8 cellular contexts compared by ENCODE assay signal in the genomic region with DNA sequence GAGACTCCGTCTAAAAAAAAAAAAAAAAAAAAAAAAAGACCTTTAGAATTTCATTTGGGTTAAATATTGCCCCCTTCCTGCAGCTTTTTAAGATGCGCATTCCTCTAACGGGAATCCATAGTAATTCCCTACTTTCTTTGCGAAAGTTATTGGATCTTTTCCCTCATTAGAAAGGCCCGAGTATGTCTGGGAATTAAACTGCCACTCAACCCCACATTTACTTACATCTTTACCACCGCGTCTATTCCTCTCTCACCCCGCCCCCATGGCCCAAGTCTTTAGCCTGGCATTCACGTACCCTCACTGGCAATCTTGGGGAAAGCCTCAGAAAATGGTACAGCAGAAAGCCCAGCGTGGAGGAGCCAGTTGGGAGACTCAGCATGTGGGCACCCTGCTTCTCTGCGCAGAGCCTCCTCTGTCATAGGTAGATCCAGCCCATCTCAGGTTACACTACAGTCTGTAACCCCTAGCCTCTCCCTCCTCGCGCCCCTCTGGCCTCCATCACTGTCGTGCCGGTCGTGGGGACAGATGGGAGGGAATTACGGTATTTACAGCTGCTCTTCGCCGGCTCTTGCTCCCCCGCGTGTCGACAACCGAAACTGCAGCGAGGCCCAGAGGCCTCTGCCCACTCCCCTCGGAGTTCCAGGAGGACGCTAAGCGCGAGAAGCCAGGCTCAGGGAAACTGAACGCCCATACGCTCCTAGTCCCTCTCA. TPM values are rescaled to one million over a fixed set of nuclear protein-coding genes. Genes with fewer than 3 reads are reported as not detected.
A peak's percentile ranks its signal among the peaks of the same experiment; 100 is the strongest.
DNase-seq lines count a peak whose midpoint lies in the region; ATAC-seq and TF ChIP-seq lines count a peak whose summit lies in the region.

No MANE protein-coding gene starts in this region.

- H3K27me3 ChIP-seq in GM23248 (replicated peaks; ENCODE audit: insufficient read depth) (no peaks in the 10 kb centered on the region), Panc1 (ENCODE audit: control insufficient read depth, insufficient read depth, low read length) (0 out of 2 replicates have a peak, but pooled peaks cover 2% of the 10 kb centered on the region), stomach (no peaks in the 10 kb centered on the region)

- in situ Hi-C loops in GM23248 (cut with MboI) (loop anchor here (10.0 kb wide), 1 partner anchor 170 kb away; no protein-coding TSS in a partner anchor), Panc1 (cut with HindIII; ENCODE audit: low pct_unique_long_range_greater_than_20kb, low sequenced_read_pairs) (no loop called here)

- H3F3A ChIP-seq in GM23248 (ENCODE audit: insufficient read depth) = no peaks in the 10 kb centered on the region

- ATAC-seq in Panc1 (peak; percentile 72), HG03175 (IDR thresholded peaks at IDR 0.05; ENCODE audit: unreplicated experiment) (no peak)
- peak; percentile 87 to 93 for ATAC-seq in natural killer cell treated with Interleukin-12 subunit alpha and Interleukin-12 subunit beta and Interleukin-15 and Interleukin-18, amount 100 ng/mL, for 72 hours

- peak; percentile 90 for TF ChIP-seq CTCF in AG09319 (IDR thresholded peaks at IDR 0.05; ENCODE audit: low read depth, low read length)
- no peak for TF ChIP-seq CTCF in Panc1 (IDR thresholded peaks at IDR 0.05)
- peak; percentile 82 for TF ChIP-seq CTCF in foreskin fibroblast (IDR thresholded peaks at IDR 0.05; ENCODE audit: low read depth, low read length)
- TF ChIP-seq CTCF in stomach (IDR thresholded peaks at IDR 0.05) = peak in 5 of 7 experiments; percentile 74 to 93 (median 81)

- H3K36me3 Mint-ChIP-seq in natural killer cell treated with Interleukin-12 subunit alpha and Interleukin-12 subunit beta and Interleukin-15 and Interleukin-18, amount 100 ng/mL, for 72 hours = peaks cover 6% of the 10 kb centered on the region

- H3K9me2 ChIP-seq in GM23248 (ENCODE audit: insufficient read depth) = no peaks in the 10 kb centered on the region

- no peaks in the 10 kb centered on the region for H3K27me3 Mint-ChIP-seq in natural killer cell treated with Interleukin-12 subunit alpha and Interleukin-12 subunit beta and Interleukin-15 and Interleukin-18, amount 100 ng/mL, for 72 hours

- peak overlapping the region; percentile 83 for H2AFZ ChIP-seq in GM23248

- no peak for TF ChIP-seq POLR2A in stomach (IDR thresholded peaks at IDR 0.05)

- intact Hi-C loops in Panc1 (cut with micrococcal nuclease; ENCODE audit: unreplicated experiment) (no loop called here), stomach (cut with DNase I; ENCODE audit: low total_unique reads) (loop anchor here (5.0 to 10.0 kb wide), 2 partner anchors 50 to 173 kb away; no protein-coding TSS in a partner anchor)

- POLR2A ChIA-PET in Panc1 (lab: Charles Lee) = no interaction called here

- peak overlapping the region; percentile 79 for H3K4me3 Mint-ChIP-seq in natural killer cell treated with Interleukin-12 subunit alpha and Interleukin-12 subunit beta and Interleukin-15 and Interleukin-18, amount 100 ng/mL, for 72 hours

- H3K36me3 ChIP-seq in GM23248 (ENCODE audit: low read depth) (no peaks in the 10 kb centered on the region), Panc1 (ENCODE audit: control insufficient read depth, insufficient read depth, low read length) (no peaks in the 10 kb centered on the region), stomach (no peaks in the 10 kb centered on the region)

- no peaks in the 10 kb centered on the region for H3K9me3 ChIP-seq in GM23248 (ENCODE audit: low read depth)
- peaks cover 7% of the 10 kb centered on the region; the same call in 1 of the 2 replicates for H3K9me3 ChIP-seq in Panc1 (ENCODE audit: control insufficient read depth, insufficient read depth, low read depth, low read length)
- peaks cover 10 to 12% (median 10%) of the 10 kb centered on the region in 4 donors for H3K9me3 ChIP-seq in stomach

- no peaks in the 10 kb centered on the region for H3K4me1 ChIP-seq in GM23248 (ENCODE audit: insufficient read depth)
- no peaks in the 10 kb centered on the region for H3K4me1 ChIP-seq in Panc1 (ENCODE audit: control insufficient read depth, insufficient read depth, low read length)
- H3K4me1 ChIP-seq in stomach = peaks cover 0 to 14% (median 7%) of the 10 kb centered on the region in 4 donors

- H3K79me2 ChIP-seq in GM23248 (ENCODE audit: insufficient read depth) = no peaks in the 10 kb centered on the region

- H3K4me2 ChIP-seq in GM23248 (ENCODE audit: unreplicated experiment) = peak overlapping the region; percentile 80

- H3K9me3 Mint-ChIP-seq in natural killer cell treated with Interleukin-12 subunit alpha and Interleukin-12 subunit beta and Interleukin-15 and Interleukin-18, amount 100 ng/mL, for 72 hours = peaks cover 3% of the 10 kb centered on the region

- H3K9ac ChIP-seq in GM23248 = peak overlapping the region; percentile 41

- DNase-seq in AG09319 (ENCODE audit: extremely low read depth, low read depth) = peak; percentile 31
- DNase-seq in GM23248 = peak; percentile 86
- DNase-seq in Panc1 (ENCODE audit: low read depth, low spot score) = no peak
- peak; percentile 92 for DNase-seq in activated effector memory CD4-positive, alpha-beta T cell treated with anti-CD3 and anti-CD28 coated beads, Interleukin-2, amount 50 U/mL, for 16 hours
- DNase-seq in foreskin fibroblast = peak; percentile 62 to 84
- DNase-seq in natural killer cell treated with Interleukin-12 subunit alpha and Interleukin-12 subunit beta and Interleukin-15 and Interleukin-18, amount 100 ng/mL, for 72 hours (ENCODE audit: low spot score) = peak; percentile 88
- peak; percentile 73 for DNase-seq in stomach

- no peaks in the 10 kb centered on the region for H4K20me1 ChIP-seq in GM23248 (ENCODE audit: insufficient read depth)

- CTCF ChIA-PET in Panc1 (lab: Charles Lee) = no interaction called here

- H3K27ac ChIP-seq in GM23248 (0 out of 2 replicates have a peak overlapping the region, but pooled peaks have one; percentile 5), Panc1 (ENCODE audit: low read length) (no peak overlapping the region), stomach (peak overlapping the region in 2 of 5 donors; percentile 13 to 62)

- H3K4me1 Mint-ChIP-seq in natural killer cell treated with Interleukin-12 subunit alpha and Interleukin-12 subunit beta and Interleukin-15 and Interleukin-18, amount 100 ng/mL, for 72 hours (ENCODE audit: low read depth in 2 of 2) = peaks cover 29 to 34% of the 10 kb centered on the region in 2 donors

- no TSS peak for BruUV-seq in Panc1 (replicated peaks; lab: Mats Ljungman, UMichigan)

- no peak for TF ChIP-seq EP300 in stomach (IDR thresholded peaks at IDR 0.05)

- WGBS in GM23248 (ENCODE audit: low coverage in 1 of 2, low lambda C conversion rate in 2 of 2, missing lambda C conversion rate in 2 of 2), 2 experiments = 4 to 5% methylated on average over 30 of the region's 30 CpGs
- WGBS in stomach, 5 donors = 15 to 21% (median 17%) methylated on average over 21 to 30 of the region's 30 CpGs

- H3K4me3 ChIP-seq in GM23248 = peak overlapping the region; percentile 65
- H3K4me3 ChIP-seq in Panc1 (ENCODE audit: low read depth in 2 of 2, low read length in 2 of 2) = no peak overlapping the region
- peak overlapping the region; percentile 21 to 25 for H3K4me3 ChIP-seq in foreskin fibroblast (ENCODE audit: low read depth in 1 of 2, low read length in 2 of 2)
- peak overlapping the region; percentile 32 to 35 (median 34) for H3K4me3 ChIP-seq in stomach

- H3K27ac Mint-ChIP-seq in natural killer cell treated with Interleukin-12 subunit alpha and Interleukin-12 subunit beta and Interleukin-15 and Interleukin-18, amount 100 ng/mL, for 72 hours = peak overlapping the region; percentile 64 to 93

RNA-seq across cellular contexts. Expression of gene ANKDD1A, which starts 6.4 kb away (rescaled TPM):
- total RNA-seq in GM23248 (2014; rRNA removed; shearing (Covaris generic)) = 3.1 and 3.3 TPM in 2 replicates
- polyA plus RNA-seq in GM23248 (2016; fragmentation: Nextera tagmentation; extraction: Ambion mirVana) = 2.7 and 3.5 TPM in 2 replicates
- total RNA-seq in Panc1 (2021; ENCODE audit: unreplicated experiment) = 6.8 TPM
- polyA plus RNA-seq in Panc1 (2012; ENCODE audit: insufficient read length) = 10.2 TPM
- total RNA-seq in natural killer cell treated with Interleukin-12 subunit alpha and Interleukin-12 subunit beta and Interleukin-15 and Interleukin-18, amount 100 ng/mL, for 72 hours = 1 to 10 TPM; 3.1 to 5.0 TPM
- total RNA-seq in stomach = 10 to 100 TPM in 2 of 5 donors, 1 to 10 TPM in 3; 4.0 to 43.8 (median 9.2) TPM
- polyA plus RNA-seq in stomach = 1 to 10 TPM; 1.5 to 2.7 (median 1.7) TPM

Comparison
In these comparisons a context has a peak if more than half of its experiments do, and no peak if none do; other contexts are left out.
1. H3K4me3 ChIP-seq: peak in GM23248 (single experiment), foreskin fibroblast (2 of 2) and stomach (4 of 4); none in Panc1 (0 of 2).